In genomic region chr17:40327735-40328385, GRCh38 we compare ENCODE assay signal across 9 cellular contexts. TPM values are rescaled to one million over a fixed set of nuclear protein-coding genes. Genes with fewer than 3 reads are reported as not detected.
DNase-seq lines count a peak whose midpoint lies in the region; ATAC-seq and TF ChIP-seq lines count a peak whose summit lies in the region.
"Had no signal": no experiment of that assay in that cellular context is flagged by ENCODE, and none has a peak within 500 bp of the region (broad histone marks: within the 10 kb centered on the region; RNA-seq: fewer than 3 reads in every experiment).

No MANE protein-coding gene starts in this region.

- H3K36me3 ChIP-seq in adipocyte (ENCODE audit: control insufficient read depth, insufficient read depth, low read length, severe bottlenecking): peaks cover 10% of the 10 kb centered on the region
- H3K36me3 ChIP-seq in right lobe of liver: no peaks in the 10 kb centered on the region
- H3K36me3 ChIP-seq in thyroid gland: no peaks in the 10 kb centered on the region

- peak overlapping the region; percentile 100 for H3K27ac Mint-ChIP-seq in activated T-cell treated with anti-CD3 and anti-CD28 coated beads, Interleukin-2, amount 50 U/mL, for 24 hours

- H3K4me3 ChIP-seq in adipocyte (ENCODE audit: low read length) (peak overlapping the region; percentile 58), right lobe of liver (peak overlapping the region in 1 of 3 donors; percentile 31), thyroid gland (replicated peaks in 1 of 3) (no peak overlapping the region)

- no peaks in the 10 kb centered on the region for H3K27me3 Mint-ChIP-seq in activated T-cell treated with anti-CD3 and anti-CD28 coated beads, Interleukin-2, amount 50 U/mL, for 24 hours

- WGBS in right lobe of liver (ENCODE audit: insufficient coverage, low coverage, low lambda C conversion rate, missing lambda C conversion rate): 0% methylated on average over 3 of the region's 3 CpGs
- WGBS in thyroid gland, 2 donors: 10 to 29% methylated on average over 1 to 3 of the region's 3 CpGs

- H3K9me3 Mint-ChIP-seq in activated T-cell treated with anti-CD3 and anti-CD28 coated beads, Interleukin-2, amount 50 U/mL, for 24 hours: no peaks in the 10 kb centered on the region

- H3K27ac ChIP-seq in right lobe of liver (peak overlapping the region in 2 of 3 donors; percentile 86 to 87), thyroid gland (peak overlapping the region in 2 of 3 donors; percentile 93 to 96)

- DNase-seq in activated T-cell treated with anti-CD3 and anti-CD28 coated beads, Interleukin-2, amount 50 U/mL, for 24 hours: no peak
- no peak for DNase-seq in activated T-cell treated with anti-CD3 and anti-CD28 coated beads, Interleukin-2, amount 50 U/mL, for 1 hour
- DNase-seq in adipocyte (ENCODE audit: low read depth) (no peak), right lobe of liver (peak in 1 of 3 donors; percentile 48), thyroid gland (no peak), omental fat pad (ENCODE audit: low spot score) (no peak), NCI-H510A treated with DMSO at 0.1 percent for 48 hours (lab: John Stamatoyannopoulos, UW) (no peak)
- DNase-seq: stimulated activated CD4-positive, alpha-beta T cell treated with anti-CD3 and anti-CD28 coated beads, Interleukin-4, amount 100 ng/mL, for 1 hour had no signal

- peaks cover 31% of the 10 kb centered on the region for H3K36me3 Mint-ChIP-seq in activated T-cell treated with anti-CD3 and anti-CD28 coated beads, Interleukin-2, amount 50 U/mL, for 24 hours (ENCODE audit: low read depth)

- intact Hi-C loops in right lobe of liver (cut with DNase I) (no loop called here), thyroid gland (cut with DNase I) (no loop called here)

- H3K9me3 ChIP-seq in adipocyte (ENCODE audit: control insufficient read depth, low read length) (no peaks in the 10 kb centered on the region), right lobe of liver (no peaks in the 10 kb centered on the region), thyroid gland (no peaks in the 10 kb centered on the region)

- H3K4me1 Mint-ChIP-seq in activated T-cell treated with anti-CD3 and anti-CD28 coated beads, Interleukin-2, amount 50 U/mL, for 24 hours (ENCODE audit: low read depth): peaks cover 87% of the 10 kb centered on the region

- peaks cover 89% of the 10 kb centered on the region for H3K4me1 ChIP-seq in adipocyte (ENCODE audit: control insufficient read depth, insufficient read depth, low read length)
- H3K4me1 ChIP-seq in right lobe of liver: peaks cover 5 to 90% (median 65%) of the 10 kb centered on the region in 4 donors
- peaks cover 87 to 100% of the 10 kb centered on the region in 2 donors for H3K4me1 ChIP-seq in thyroid gland

- ATAC-seq in right lobe of liver (no peak), omental fat pad (ENCODE audit: low FRiP score) (no peak), GM18519 (IDR thresholded peaks at IDR 0.05; ENCODE audit: low FRiP score, unreplicated experiment) (no peak)

- peak overlapping the region; percentile 70 for H3K4me3 Mint-ChIP-seq in activated T-cell treated with anti-CD3 and anti-CD28 coated beads, Interleukin-2, amount 50 U/mL, for 24 hours

- no peak for TF ChIP-seq POLR2A in right lobe of liver (IDR thresholded peaks at IDR 0.05)
- no peak for TF ChIP-seq POLR2A in thyroid gland (IDR thresholded peaks at IDR 0.05)

- H3K9ac ChIP-seq in adipocyte (ENCODE audit: low read length): peak overlapping the region; percentile 14

- TF ChIP-seq CTCF in right lobe of liver (IDR thresholded peaks at IDR 0.05) (no peak), thyroid gland (IDR thresholded peaks at IDR 0.05) (no peak), omental fat pad (IDR thresholded peaks at IDR 0.05) (no peak)

- no peaks in the 10 kb centered on the region for H3K27me3 ChIP-seq in adipocyte (replicated peaks; ENCODE audit: control insufficient read depth, insufficient read depth, low read length)
- no peaks in the 10 kb centered on the region for H3K27me3 ChIP-seq in right lobe of liver
- H3K27me3 ChIP-seq in thyroid gland: no peaks in the 10 kb centered on the region

RNA-seq across cellular contexts. Expression of gene RARA, which starts 18.9 kb away (rescaled TPM):
- total RNA-seq in right lobe of liver (10 to 100 TPM; 17.7 to 41.9 (median 22.9) TPM), thyroid gland (10 to 100 TPM; 20.0 to 60.9 (median 35.2) TPM), omental fat pad (10 to 100 TPM; 26.7 to 61.5 (median 35.9) TPM)

RNA-seq across cellular contexts. Expression of gene GJD3, which starts 36.7 kb away (rescaled TPM):
- total RNA-seq in right lobe of liver (under 1 TPM in 5 of 6 experiments, not detected in 1; 0.22 to 0.78 (median 0.37) TPM), thyroid gland (1 to 10 TPM; 1.6 to 3.4 (median 1.7) TPM), omental fat pad (1 to 10 TPM in 1 of 4 donors, under 1 TPM in 1, not detected in 2; 0.60 to 2.0 TPM)

RNA-seq across cellular contexts. Expression of gene CDC6, which starts 40.2 kb away (rescaled TPM):
- total RNA-seq in right lobe of liver (1 to 10 TPM in 5 of 6 experiments, under 1 TPM in 1; 0.42 to 9.1 (median 3.1) TPM), thyroid gland (1 to 10 TPM in 1 of 4 donors, under 1 TPM in 3; 0.63 to 5.2 (median 0.79) TPM), omental fat pad (1 to 10 TPM in 2 of 4 donors, under 1 TPM in 2; 0.56 to 4.3 (median 1.7) TPM)
